16 cellular contexts compared by ENCODE assay signal in genomic region chr2:43270461-43270860, GRCh38. TPM values are rescaled to one million over a fixed set of nuclear protein-coding genes. Genes with fewer than 3 reads are reported as not detected.
A peak's percentile ranks its signal among the peaks of the same experiment; 100 is the strongest.
DNase-seq lines count a peak whose midpoint lies in the region; ATAC-seq and TF ChIP-seq lines count a peak whose summit lies in the region.
"Had no signal": no experiment of that assay in that cellular context is flagged by ENCODE, and none has a peak within 500 bp of the region (broad histone marks: within the 10 kb centered on the region; RNA-seq: fewer than 3 reads in every experiment).

No MANE protein-coding gene starts in this region.

- H3K27me3 ChIP-seq in gastroesophageal sphincter (no peaks in the 10 kb centered on the region), skeletal muscle tissue (ENCODE audit: control insufficient read depth in 3 of 3, insufficient read depth in 3 of 3, low read length in 3 of 3) (no peaks in the 10 kb centered on the region)

- H3K36me3 Mint-ChIP-seq in stimulated activated naive CD8-positive, alpha-beta T cell treated with anti-CD3 and anti-CD28 coated beads, Interleukin-15, Interleukin-2, amounts not matched to agents 100 ng/mL and 50 ng/mL, for 24 hours (ENCODE audit: low read depth): peaks cover 26% of the 10 kb centered on the region
- H3K36me3 Mint-ChIP-seq in endothelial cell (ENCODE audit: low read depth, unreplicated experiment): no peaks in the 10 kb centered on the region
- H3K36me3 Mint-ChIP-seq: WTC11 had no signal

- H3K36me3 ChIP-seq in gastroesophageal sphincter (no peaks in the 10 kb centered on the region), skeletal muscle tissue (ENCODE audit: control insufficient read depth in 3 of 3, insufficient read depth in 3 of 3, low read length in 3 of 3) (no peaks in the 10 kb centered on the region)

- no peak overlapping the region for H3K4me3 Mint-ChIP-seq in stimulated activated naive CD8-positive, alpha-beta T cell treated with anti-CD3 and anti-CD28 coated beads, Interleukin-15, Interleukin-2, amounts not matched to agents 100 ng/mL and 50 ng/mL, for 24 hours
- no peak overlapping the region for H3K4me3 Mint-ChIP-seq in endothelial cell (ENCODE audit: unreplicated experiment)
- H3K4me3 Mint-ChIP-seq: WTC11 had no signal

- H3K27me3 Mint-ChIP-seq in stimulated activated naive CD8-positive, alpha-beta T cell treated with anti-CD3 and anti-CD28 coated beads, Interleukin-15, Interleukin-2, amounts not matched to agents 100 ng/mL and 50 ng/mL, for 24 hours: no peaks in the 10 kb centered on the region
- H3K27me3 Mint-ChIP-seq in endothelial cell (ENCODE audit: unreplicated experiment): peaks cover 8% of the 10 kb centered on the region
- H3K27me3 Mint-ChIP-seq: IgD-negative memory B cell had no signal

- H3K4me3 ChIP-seq in gastroesophageal sphincter: no peak overlapping the region
- H3K4me3 ChIP-seq in skeletal muscle tissue (ENCODE audit: low read length in 3 of 3): no peak overlapping the region

- TF ChIP-seq EP300 in gastroesophageal sphincter (IDR thresholded peaks at IDR 0.05): no peak

- peaks cover 6 to 81% (median 30%) of the 10 kb centered on the region in 3 donors for H3K4me1 ChIP-seq in gastroesophageal sphincter
- H3K4me1 ChIP-seq in skeletal muscle tissue (ENCODE audit: control insufficient read depth in 3 of 3, insufficient read depth in 3 of 3, low read length in 3 of 3): peaks cover 29 to 44% (median 36%) of the 10 kb centered on the region in 3 donors

- TF ChIP-seq POLR2A in gastroesophageal sphincter (IDR thresholded peaks at IDR 0.05): no peak

- TF ChIP-seq CTCF in gastroesophageal sphincter (IDR thresholded peaks at IDR 0.05) (no peak), endothelial cell (IDR thresholded peaks at IDR 0.05; ENCODE audit: unreplicated experiment) (no peak)

- H3K4me1 Mint-ChIP-seq in stimulated activated naive CD8-positive, alpha-beta T cell treated with anti-CD3 and anti-CD28 coated beads, Interleukin-15, Interleukin-2, amounts not matched to agents 100 ng/mL and 50 ng/mL, for 24 hours (ENCODE audit: low read depth): peaks cover 24% of the 10 kb centered on the region
- peaks cover 31% of the 10 kb centered on the region for H3K4me1 Mint-ChIP-seq in endothelial cell (ENCODE audit: unreplicated experiment)
- H3K4me1 Mint-ChIP-seq: IgD-negative memory B cell had no signal

- ATAC-seq in stimulated activated naive CD8-positive, alpha-beta T cell treated with anti-CD3 and anti-CD28 coated beads, Interleukin-15, Interleukin-2, amounts not matched to agents 100 U/mL and 50 U/mL, for 24 hours: no peak
- ATAC-seq in gastroesophageal sphincter (no peak), HG03457 (IDR thresholded peaks at IDR 0.05; ENCODE audit: unreplicated experiment) (no peak), HG03196 (IDR thresholded peaks at IDR 0.05; ENCODE audit: unreplicated experiment) (no peak)
- ATAC-seq: WTC11 had no signal

- DNase-seq in stimulated activated naive CD8-positive, alpha-beta T cell treated with anti-CD3 and anti-CD28 coated beads, Interleukin-15, Interleukin-2, amounts not matched to agents 100 U/mL and 50 U/mL, for 24 hours: no peak
- DNase-seq in ureter (ENCODE audit: low spot score) (no peak), endothelial cell (ENCODE audit: low spot score) (no peak)
- DNase-seq: midbrain; NCI-H1105 treated with DMSO at 0.1 percent for 48 hours; retina; stimulated activated CD4-positive, alpha-beta T cell treated with anti-CD3 and anti-CD28 coated beads, Interleukin-4, amount 100 ng/mL, for 4 hours; stimulated activated naive CD4-positive, alpha-beta T cell; SW 1271 had no signal

- no CpG with 5 or more reads among the region's 2 CpGs for WGBS in gastroesophageal sphincter (ENCODE audit: low coverage in 1 of 2), 2 donors

- no peaks in the 10 kb centered on the region for H3K9me3 Mint-ChIP-seq in stimulated activated naive CD8-positive, alpha-beta T cell treated with anti-CD3 and anti-CD28 coated beads, Interleukin-15, Interleukin-2, amounts not matched to agents 100 ng/mL and 50 ng/mL, for 24 hours
- no peaks in the 10 kb centered on the region for H3K9me3 Mint-ChIP-seq in endothelial cell (ENCODE audit: unreplicated experiment)
- H3K9me3 Mint-ChIP-seq: IgD-negative memory B cell, WTC11 had no signal

- H3K9me3 ChIP-seq in gastroesophageal sphincter (no peaks in the 10 kb centered on the region), skeletal muscle tissue (ENCODE audit: control insufficient read depth in 3 of 3, low read length in 3 of 3) (no peaks in the 10 kb centered on the region)

- H3K27ac Mint-ChIP-seq in stimulated activated naive CD8-positive, alpha-beta T cell treated with anti-CD3 and anti-CD28 coated beads, Interleukin-15, Interleukin-2, amounts not matched to agents 100 ng/mL and 50 ng/mL, for 24 hours: peak overlapping the region; percentile 63
- no peak overlapping the region for H3K27ac Mint-ChIP-seq in endothelial cell (ENCODE audit: unreplicated experiment)
- H3K27ac Mint-ChIP-seq: WTC11 had no signal

- peak overlapping the region; percentile 66 to 88 (median 82) for H3K27ac ChIP-seq in gastroesophageal sphincter
- peak overlapping the region; percentile 64 for H3K27ac ChIP-seq in skeletal muscle tissue (ENCODE audit: low read depth, low read length)

- H3K9ac ChIP-seq in skeletal muscle tissue (ENCODE audit: low read depth in 1 of 3, low read length in 3 of 3): no peak overlapping the region

RNA-seq across cellular contexts. Expression of gene ZFP36L2, which starts 44.1 kb away (rescaled TPM):
- 10 to 100 TPM; 50.9 to 83.2 (median 73.4) TPM for total RNA-seq in gastroesophageal sphincter
- 14.1 TPM for total RNA-seq in skeletal muscle tissue
- 149 TPM for total RNA-seq in ureter
- 72.1 TPM for total RNA-seq in endothelial cell (ENCODE audit: unreplicated experiment)
